ENCODE assay signal across 8 cellular contexts in the genomic region with DNA sequence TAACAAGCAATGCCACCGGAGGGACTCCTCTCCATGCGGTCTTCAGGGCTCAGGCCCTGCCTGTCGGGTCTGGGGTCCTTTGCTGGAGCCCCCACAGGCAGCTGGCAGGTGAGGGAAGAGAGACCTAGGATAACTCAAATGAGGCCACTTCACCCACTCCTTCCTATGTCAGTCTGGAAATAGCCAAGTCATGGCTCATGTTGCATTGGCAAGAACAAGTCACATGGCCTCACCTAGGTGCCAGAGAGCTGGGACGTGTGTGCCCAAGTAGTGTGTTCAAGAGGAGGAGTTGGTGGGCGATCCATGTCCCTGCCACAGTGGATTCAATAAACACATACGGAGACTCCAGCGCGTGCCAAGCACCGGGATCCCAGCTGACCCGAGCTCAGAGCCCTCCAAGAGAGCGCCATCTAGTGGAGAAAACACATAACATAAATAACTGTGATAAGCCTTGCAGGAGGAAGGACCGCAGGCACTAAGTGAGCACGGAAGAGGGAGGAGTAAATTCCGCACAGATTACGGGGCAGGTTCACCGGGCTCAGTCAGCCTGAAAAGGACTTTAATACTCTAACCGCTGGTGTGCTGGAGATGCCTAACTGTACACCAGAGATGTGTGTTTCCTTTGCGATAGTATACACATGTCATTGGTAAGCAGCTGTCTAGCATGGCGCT.
DNase-seq lines count a peak whose midpoint lies in the region; ATAC-seq, FAIRE-seq and TF ChIP-seq lines count a peak whose summit lies in the region.

No MANE protein-coding gene starts in this region.

- intact Hi-C loops in transverse colon (cut with DNase I; ENCODE audit: low total_unique reads): no loop called here

- in situ Hi-C loops in transverse colon (cut with MboI; ENCODE audit: low pct_ligation_motif_present in 1 of 4, low pct_unique_long_range_greater_than_20kb in 1 of 4, low sequenced_read_pairs in 3 of 4): loop anchor here in 1 of 4 donors (25.0 kb wide), 1 partner anchor 271 kb away; no protein-coding TSS in a partner anchor

- peak overlapping the region; percentile 4 for H3K9ac ChIP-seq in keratinocyte (ENCODE audit: control insufficient read depth, extremely low read depth, insufficient read depth, low read length)

- no peak for TF ChIP-seq POLR2A in transverse colon (IDR thresholded peaks at IDR 0.05)

- no peaks in the 10 kb centered on the region for H3K27me3 ChIP-seq in keratinocyte (ENCODE audit: control insufficient read depth, extremely low read depth, insufficient read depth, low read length)
- no peaks in the 10 kb centered on the region for H3K27me3 ChIP-seq in transverse colon

- DNase-seq in DMS 273 (lab: John Stamatoyannopoulos, UW; ENCODE audit: unreplicated experiment) (peak; percentile 82), NCI-H2081 treated with DMSO at 0.1 percent for 48 hours (lab: John Stamatoyannopoulos, UW) (peak; percentile 9), amniotic stem cell (lab: John Stamatoyannopoulos, UW) (peak; percentile 29), keratinocyte (ENCODE audit: low read depth, low spot score) (peak; percentile 49), transverse colon (peak; percentile 20), OCI-M2 (lab: John Stamatoyannopoulos, UW; ENCODE audit: unreplicated experiment) (no peak)

- H3K79me2 ChIP-seq in keratinocyte (ENCODE audit: control insufficient read depth, insufficient read depth, low read length): no peaks in the 10 kb centered on the region

- H3K36me3 ChIP-seq in keratinocyte (ENCODE audit: control insufficient read depth in 2 of 2, extremely low read depth in 1 of 2, insufficient read depth in 2 of 2, low read length in 2 of 2) (no peaks in the 10 kb centered on the region), transverse colon (no peaks in the 10 kb centered on the region)

- ATAC-seq in GM18867 (IDR thresholded peaks at IDR 0.05; ENCODE audit: unreplicated experiment) (peak; percentile 92), HG03025 (IDR thresholded peaks at IDR 0.05; ENCODE audit: low FRiP score, unreplicated experiment) (peak; percentile 80)

- FAIRE-seq in keratinocyte (lab: Jason Lieb, UNC): peak; percentile 96

- 37 to 49% methylated on average over 8 to 19 of the region's 19 CpGs for WGBS in transverse colon (ENCODE audit: low coverage in 1 of 2), 2 donors

- peak overlapping the region; percentile 76 for H2AFZ ChIP-seq in keratinocyte (ENCODE audit: control insufficient read depth, low read length)

- H3K27ac ChIP-seq in keratinocyte (ENCODE audit: control insufficient read depth, insufficient read depth, low read length) (peak overlapping the region; percentile 77), transverse colon (peak overlapping the region in 1 of 4 donors; percentile 41)

- H3K9me3 ChIP-seq in keratinocyte (ENCODE audit: control insufficient read depth, low read depth, low read length) (no peaks in the 10 kb centered on the region), transverse colon (no peaks in the 10 kb centered on the region)

- H4K20me1 ChIP-seq in keratinocyte (ENCODE audit: control insufficient read depth, extremely low read depth, insufficient read depth, low read length): no peaks in the 10 kb centered on the region

- no peaks in the 10 kb centered on the region for H3K9me1 ChIP-seq in keratinocyte (ENCODE audit: control insufficient read depth, extremely low read depth, insufficient read depth, low read length)

- H3K4me1 ChIP-seq in keratinocyte (ENCODE audit: control insufficient read depth, extremely low read depth, insufficient read depth, low read length) (peaks cover 12% of the 10 kb centered on the region), transverse colon (peaks cover 0 to 6% (median 0%) of the 10 kb centered on the region in 4 donors)

- no peak for TF ChIP-seq EP300 in transverse colon (IDR thresholded peaks at IDR 0.05; ENCODE audit: low read depth)

- dilution Hi-C loops in keratinocyte (cut with MboI; ENCODE audit: extremely low pct_ligation_motif_present, low sequenced_read_pairs): no loop called here

- H3K4me3 ChIP-seq in keratinocyte (ENCODE audit: control insufficient read depth in 2 of 3, extremely low read depth in 1 of 3, insufficient read depth in 2 of 3, low read depth in 1 of 3, low read length in 3 of 3) (peak overlapping the region in 1 of 3 experiments; percentile 2), transverse colon (no peak overlapping the region)

- peak overlapping the region; percentile 39 for H3K4me2 ChIP-seq in keratinocyte (ENCODE audit: control insufficient read depth, extremely low read depth, insufficient read depth, low read depth, low read length)

- TF ChIP-seq CTCF in keratinocyte (optimal IDR thresholded peaks at IDR 0.05 in 1 of 3, IDR thresholded peaks at IDR 0.05 in 1 of 3, conservative IDR thresholded peaks at IDR 0.05 in 1 of 3; ENCODE audit: extremely low read depth in 1 of 3, insufficient read depth in 2 of 3, low read length in 3 of 3): peak; percentile 63 to 85 (median 80)
- peak; percentile 23 to 61 (median 43) for TF ChIP-seq CTCF in transverse colon (IDR thresholded peaks at IDR 0.05)
